34 cellular contexts compared by ENCODE assay signal in the genomic region with DNA sequence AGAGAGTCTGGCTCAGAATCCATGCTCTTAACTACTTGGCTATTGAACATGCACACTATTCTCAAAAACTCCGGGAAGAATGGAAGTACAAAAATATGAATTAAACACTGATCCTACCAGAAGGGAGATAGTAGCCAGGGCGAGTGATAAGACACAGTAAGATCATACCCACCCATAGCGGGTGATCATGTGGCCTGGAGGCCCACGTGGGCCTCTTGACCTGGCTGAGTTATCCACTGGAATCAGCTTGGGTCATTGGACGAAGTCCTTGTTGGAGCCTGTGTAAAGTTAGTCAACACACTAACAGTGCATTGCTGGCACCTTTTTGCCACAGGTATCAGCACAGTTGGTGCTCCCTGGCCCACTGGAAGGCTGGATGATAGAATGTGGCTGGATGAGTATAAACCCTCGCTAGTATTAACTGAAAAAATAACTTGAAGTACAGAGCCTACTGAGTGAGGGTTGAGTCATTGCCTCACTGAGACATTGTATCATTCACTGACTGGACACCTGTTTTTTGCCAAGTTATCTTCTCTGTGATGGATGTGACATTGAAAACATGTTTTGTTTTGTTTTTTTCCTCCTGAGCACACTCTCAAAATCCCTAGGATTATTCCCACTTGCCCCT.
DNase-seq lines count a peak whose midpoint lies in the region; ATAC-seq, FAIRE-seq and TF ChIP-seq lines count a peak whose summit lies in the region.
"Had no signal": no experiment of that assay in that cellular context is flagged by ENCODE, and none has a peak within 500 bp of the region (broad histone marks: within the 10 kb centered on the region; RNA-seq: fewer than 3 reads in every experiment).

No MANE protein-coding gene starts in this region.

- no TSS peak for BruUV-seq in PC-3 (replicated peaks; lab: Mats Ljungman, UMichigan)

- no peaks in the 10 kb centered on the region for H3K79me2 ChIP-seq in PC-3 (ENCODE audit: low read length)
- H3K79me2 ChIP-seq in osteoblast (ENCODE audit: insufficient read depth, low read length) = no peaks in the 10 kb centered on the region

- H3K27ac ChIP-seq in PC-3 (ENCODE audit: low read length) (0 out of 2 replicates have a peak overlapping the region, but pooled peaks have one; percentile 4), osteoblast (ENCODE audit: low read depth, low read length) (no peak overlapping the region), left ventricle myocardium inferior (replicated peaks) (no peak overlapping the region)
- H3K27ac ChIP-seq: SJSA1 had no signal

- H3K4me1 ChIP-seq in PC-3 (ENCODE audit: insufficient read depth, low read length) = peaks cover 15% of the 10 kb centered on the region
- H3K4me1 ChIP-seq in osteoblast (ENCODE audit: insufficient read depth, low read length) = peaks cover 9% of the 10 kb centered on the region
- no peaks in the 10 kb centered on the region for H3K4me1 ChIP-seq in left ventricle myocardium inferior

- peaks cover 4 to 9% of the 10 kb centered on the region in 2 donors for H3K36me3 Mint-ChIP-seq in activated T-cell treated with anti-CD3 and anti-CD28 coated beads, Interleukin-2, amount 50 U/mL, for 72 hours (ENCODE audit: insufficient read depth in 2 of 2)
- H3K36me3 Mint-ChIP-seq: CD14-positive monocyte; immature natural killer cell; stimulated activated effector memory CD8-positive, alpha-beta T cell treated with anti-CD3 and anti-CD28 coated beads, Interleukin-12 subunit alpha, Interleukin-12 subunit beta, amount 100 ng/mL, for 72 hours had no signal

- H3K4me2 ChIP-seq in PC-3 (ENCODE audit: low read length) (no peak overlapping the region), osteoblast (ENCODE audit: insufficient read depth, low read length) (no peak overlapping the region)

- peak; percentile 61 for ATAC-seq in PC-3
- ATAC-seq in activated T-cell treated with anti-CD3 and anti-CD28 coated beads, Interleukin-2, amount 50 U/mL, for 72 hours (replicated peaks in 1 of 2) = no peak
- ATAC-seq: GM12878; left lobe of liver; Panc1; sciatic nerve; stimulated activated effector memory CD8-positive, alpha-beta T cell treated with anti-CD3 and anti-CD28 coated beads, Interleukin-12 subunit alpha, Interleukin-12 subunit beta, amount 100 ng/mL, for 72 hours had no signal

- peak; percentile 88 for FAIRE-seq in H54 (lab: Jason Lieb, UNC)
- FAIRE-seq: D721Med, GM12878 had no signal

- H3K4me1 Mint-ChIP-seq in activated T-cell treated with anti-CD3 and anti-CD28 coated beads, Interleukin-2, amount 50 U/mL, for 72 hours (ENCODE audit: low read depth) = peaks cover 15% of the 10 kb centered on the region
- H3K4me1 Mint-ChIP-seq: CD14-positive monocyte; central memory CD8-positive, alpha-beta T cell had no signal

- H3F3A ChIP-seq in PC-3 (ENCODE audit: low read length, unreplicated experiment) = no peaks in the 10 kb centered on the region

- POLR2A ChIA-PET in PC-3 (lab: Charles Lee; ENCODE audit: unreplicated experiment) = no interaction called here

- DNase-seq in H54 (ENCODE audit: insufficient read length, low spot score) = no peak
- DNase-seq in PC-3 = peak; percentile 65
- peak; percentile 51 for DNase-seq in epithelial cell of esophagus (ENCODE audit: low read depth)
- DNase-seq in osteoblast (ENCODE audit: insufficient read length, low spot score, missing footprints) = peak; percentile 54
- DNase-seq in left ventricle myocardium inferior = no peak
- DNase-seq in activated T-cell treated with anti-CD3 and anti-CD28 coated beads, Interleukin-2, amount 50 U/mL, for 72 hours = no peak
- DNase-seq in AG20443 (ENCODE audit: low spot score) = no peak
- no peak for DNase-seq in SIG-M5 treated with dmso at 0.1 percent for 504 hours (lab: John Stamatoyannopoulos, UW; ENCODE audit: unreplicated experiment)
- DNase-seq: activated CD4-positive, alpha-beta memory T cell treated with anti-CD3 and anti-CD28 coated beads for 36 hours; activated CD4-positive, CD25-positive, alpha-beta regulatory T cell treated with anti-CD3 and anti-CD28 coated beads, Interleukin-2, amount 50 U/mL, for 72 hours; activated CD8-positive, alpha-beta memory T cell treated with anti-CD3 and anti-CD28 coated beads, Interleukin-2, amount 50 U/mL, for 48 hours; dermis blood vessel endothelial cell; foreskin melanocyte; hippocampal formation; immature natural killer cell; mesendoderm; NCI-H1048; NCI-H187; NCI-H2171; NCI-H510A treated with DMSO at 0.1 percent for 48 hours; stimulated activated CD4-positive, alpha-beta T cell treated with anti-CD3 and anti-CD28 coated beads, Interleukin-4, amount 100 ng/mL, for 24 hours; T-helper 1 cell had no signal

- H3K27me3 Mint-ChIP-seq in activated T-cell treated with anti-CD3 and anti-CD28 coated beads, Interleukin-2, amount 50 U/mL, for 72 hours (ENCODE audit: low read depth) = no peaks in the 10 kb centered on the region
- H3K27me3 Mint-ChIP-seq: activated CD4-positive, alpha-beta memory T cell treated with anti-CD3 and anti-CD28 coated beads for 36 hours; activated naive CD8-positive, alpha-beta T cell; central memory CD8-positive, alpha-beta T cell; progenitor cell of endocrine pancreas had no signal

- intact Hi-C loops in PC-3 (cut with micrococcal nuclease) = no loop called here
- intact Hi-C loops in left ventricle myocardium inferior (cut with micrococcal nuclease) = no loop called here

- no peak overlapping the region for H3K27ac Mint-ChIP-seq in activated T-cell treated with anti-CD3 and anti-CD28 coated beads, Interleukin-2, amount 50 U/mL, for 72 hours
- H3K27ac Mint-ChIP-seq: activated CD4-positive, alpha-beta memory T cell treated with anti-CD3 and anti-CD28 coated beads for 36 hours; activated naive CD8-positive, alpha-beta T cell; activated T-helper 2 cell treated with anti-CD3 and anti-CD28 coated beads, Interferon-gamma antibody, Interleukin-2, Interleukin-4, amounts not matched to agents 10 μg/mL and 5 μg/mL and 100 μg/mL, durations not matched to agents 14 hours and 24 hours and 36 hours; CD14-positive monocyte; immature natural killer cell; progenitor cell of endocrine pancreas; stimulated activated effector memory CD8-positive, alpha-beta T cell treated with anti-CD3 and anti-CD28 coated beads, Interleukin-12 subunit alpha, Interleukin-12 subunit beta, amount 100 ng/mL, for 72 hours had no signal

- CTCF ChIA-PET in PC-3 (lab: Charles Lee) = no interaction called here

- H3K9me3 ChIP-seq in PC-3 (ENCODE audit: low read length) = 0 out of 2 replicates have a peak, but pooled peaks cover 3% of the 10 kb centered on the region
- no peaks in the 10 kb centered on the region for H3K9me3 ChIP-seq in osteoblast (ENCODE audit: low read depth, low read length)
- peaks cover 27% of the 10 kb centered on the region for H3K9me3 ChIP-seq in left ventricle myocardium inferior (replicated peaks)
- H3K9me3 ChIP-seq: SJSA1 had no signal

- peak overlapping the region; percentile 5; the same call in 1 of the 2 replicates for H2AFZ ChIP-seq in PC-3 (ENCODE audit: low read length)
- H2AFZ ChIP-seq in osteoblast (ENCODE audit: low read length) = no peak overlapping the region

- no peaks in the 10 kb centered on the region for H3K27me3 ChIP-seq in PC-3 (ENCODE audit: low read length)
- H3K27me3 ChIP-seq in osteoblast (ENCODE audit: insufficient read depth, low read length) = no peaks in the 10 kb centered on the region
- no peaks in the 10 kb centered on the region for H3K27me3 ChIP-seq in left ventricle myocardium inferior (ENCODE audit: low read depth)
- H3K27me3 ChIP-seq: SJSA1 had no signal

- peaks cover 3 to 5% of the 10 kb centered on the region in 2 donors for H3K9me3 Mint-ChIP-seq in activated T-cell treated with anti-CD3 and anti-CD28 coated beads, Interleukin-2, amount 50 U/mL, for 72 hours
- H3K9me3 Mint-ChIP-seq: central memory CD8-positive, alpha-beta T cell; stimulated activated effector memory CD8-positive, alpha-beta T cell treated with anti-CD3 and anti-CD28 coated beads, Interleukin-12 subunit alpha, Interleukin-12 subunit beta, amount 100 ng/mL, for 72 hours had no signal

- no peaks in the 10 kb centered on the region for H4K20me1 ChIP-seq in PC-3 (ENCODE audit: low read length)
- H4K20me1 ChIP-seq in osteoblast (ENCODE audit: insufficient read depth, low read length) = no peaks in the 10 kb centered on the region

- no peak overlapping the region for H3K4me3 Mint-ChIP-seq in activated T-cell treated with anti-CD3 and anti-CD28 coated beads, Interleukin-2, amount 50 U/mL, for 72 hours
- H3K4me3 Mint-ChIP-seq: activated CD4-positive, alpha-beta memory T cell treated with anti-CD3 and anti-CD28 coated beads for 36 hours; activated naive CD8-positive, alpha-beta T cell; CD14-positive monocyte; central memory CD8-positive, alpha-beta T cell; immature natural killer cell; stimulated activated effector memory CD8-positive, alpha-beta T cell treated with anti-CD3 and anti-CD28 coated beads, Interleukin-12 subunit alpha, Interleukin-12 subunit beta, amount 100 ng/mL, for 72 hours had no signal

- H3K36me3 ChIP-seq in PC-3 (ENCODE audit: low read depth, low read length) (peaks cover 4% of the 10 kb centered on the region; the same call in 1 of the 2 replicates), osteoblast (ENCODE audit: insufficient read depth, low read length) (no peaks in the 10 kb centered on the region), left ventricle myocardium inferior (no peaks in the 10 kb centered on the region)
- H3K36me3 ChIP-seq: SJSA1 had no signal

- no peak for TF ChIP-seq POLR2A in H54 (IDR thresholded peaks at IDR 0.05; ENCODE audit: low read depth, low read length)

- H3K4me3 ChIP-seq in PC-3 (ENCODE audit: low read length) = no peak overlapping the region
- H3K4me3 ChIP-seq in epithelial cell of esophagus (ENCODE audit: low read length) = no peak overlapping the region
- H3K4me3 ChIP-seq in osteoblast (ENCODE audit: insufficient read depth, low read length) = no peak overlapping the region
- H3K4me3 ChIP-seq in left ventricle myocardium inferior = no peak overlapping the region
- H3K4me3 ChIP-seq: GM12878, SJSA1 had no signal

- TF ChIP-seq CTCF in PC-3 (conservative IDR thresholded peaks at IDR 0.05; ENCODE audit: low read depth, low read length) (no peak), epithelial cell of esophagus (IDR thresholded peaks at IDR 0.05; ENCODE audit: insufficient read depth, low read depth, low read length, missing control alignments) (no peak), osteoblast (IDR thresholded peaks at IDR 0.05; ENCODE audit: extremely low read depth, low read depth, low read length) (no peak), left ventricle myocardium inferior (IDR thresholded peaks at IDR 0.05; ENCODE audit: borderline replicate concordance) (no peak)

- no peak overlapping the region for H3K9ac ChIP-seq in PC-3 (ENCODE audit: low read length)

- no peaks in the 10 kb centered on the region for H3K9me2 ChIP-seq in PC-3 (replicated peaks; ENCODE audit: low read length)

Comparison
In these comparisons a context has a peak if more than half of its experiments do, and no peak if none do; other contexts are left out.
1. DNase-seq: peak in PC-3 (single experiment), epithelial cell of esophagus (single experiment) and osteoblast (single experiment); none in H54 (single experiment), left ventricle myocardium inferior (single experiment), activated T-cell treated with anti-CD3 and anti-CD28 coated beads, Interleukin-2, amount 50 U/mL, for 72 hours (0 of 2), AG20443 (single experiment) and SIG-M5 treated with dmso at 0.1 percent for 504 hours (single experiment).